In genomic region chr7:101245147-101245668, GRCh38 we compare ENCODE assay signal across 8 cellular contexts. TPM values are rescaled to one million over a fixed set of nuclear protein-coding genes. Genes with fewer than 3 reads are reported as not detected.
DNase-seq lines count a peak whose midpoint lies in the region; ATAC-seq and TF ChIP-seq lines count a peak whose summit lies in the region.

No MANE protein-coding gene starts in this region.

- H3K9me3 ChIP-seq in cardiac muscle cell (ENCODE audit: low read depth): no peaks in the 10 kb centered on the region
- H3K9me3 ChIP-seq in adipocyte (ENCODE audit: control insufficient read depth, low read length): no peaks in the 10 kb centered on the region
- no peaks in the 10 kb centered on the region for H3K9me3 ChIP-seq in liver (ENCODE audit: control insufficient read depth in 4 of 4, low read length in 3 of 4)

- no peak for TF ChIP-seq RAD21 in liver (IDR thresholded peaks at IDR 0.05)

- H3K36me3 ChIP-seq in cardiac muscle cell (peaks cover 3% of the 10 kb centered on the region), adipocyte (ENCODE audit: control insufficient read depth, insufficient read depth, low read length, severe bottlenecking) (peaks cover 8% of the 10 kb centered on the region), liver (ENCODE audit: control insufficient read depth in 4 of 4, insufficient read depth in 3 of 4, low read depth in 1 of 4, low read length in 3 of 4) (peaks cover 0 to 8% (median 5%) of the 10 kb centered on the region in 4 donors), urinary bladder (ENCODE audit: insufficient read depth) (no peaks in the 10 kb centered on the region)

- TF ChIP-seq CTCF in cardiac muscle cell (IDR thresholded peaks at IDR 0.05; ENCODE audit: low read depth, low read length) (no peak), liver (IDR thresholded peaks at IDR 0.05; ENCODE audit: low read depth, low read length, missing input control) (no peak)

- H3K27me3 ChIP-seq in cardiac muscle cell: no peaks in the 10 kb centered on the region
- no peaks in the 10 kb centered on the region for H3K27me3 ChIP-seq in adipocyte (replicated peaks; ENCODE audit: control insufficient read depth, insufficient read depth, low read length)
- no peaks in the 10 kb centered on the region for H3K27me3 ChIP-seq in liver (ENCODE audit: control insufficient read depth in 4 of 4, insufficient read depth in 4 of 4, low read length in 3 of 4)

- H3K27ac ChIP-seq in cardiac muscle cell (peak overlapping the region; percentile 92), liver (ENCODE audit: low read depth in 1 of 2, low read length in 2 of 2) (peak overlapping the region; percentile 98 to 99), urinary bladder (ENCODE audit: low read depth) (peak overlapping the region; percentile 35)

- intact Hi-C loops in Right ventricle myocardium inferior (cut with DNase I): no loop called here

- H3K4me3 ChIP-seq in cardiac muscle cell: peak overlapping the region; percentile 81
- peak overlapping the region; percentile 85 for H3K4me3 ChIP-seq in adipocyte (ENCODE audit: low read length)
- H3K4me3 ChIP-seq in liver (ENCODE audit: low read depth in 1 of 3, low read length in 3 of 3): peak overlapping the region; percentile 76 to 95 (median 82)
- H3K4me3 ChIP-seq in urinary bladder (ENCODE audit: low read depth, low read length): peak overlapping the region; percentile 72

- ATAC-seq in Right ventricle myocardium inferior (no peak), GM19395 (IDR thresholded peaks at IDR 0.05; ENCODE audit: unreplicated experiment) (no peak)

- DNase-seq in cardiac muscle cell (ENCODE audit: low read depth in 1 of 2, low spot score in 1 of 2) (no peak), Right ventricle myocardium inferior (ENCODE audit: missing footprints) (no peak), adipocyte (ENCODE audit: low read depth) (no peak), AG20443 (ENCODE audit: low spot score) (no peak), NCI-H748 treated with DMSO at 0.1 percent for 48 hours (lab: John Stamatoyannopoulos, UW) (no peak)

- H3K9ac ChIP-seq in adipocyte (ENCODE audit: low read length) (peak overlapping the region; percentile 89), liver (ENCODE audit: low read depth in 1 of 2, low read length in 2 of 2) (peak overlapping the region in 1 of 2 donors; percentile 96)

- WGBS in liver: 33% methylated on average over 32 of the region's 32 CpGs
- 23% methylated on average over 32 of the region's 32 CpGs for WGBS in urinary bladder

- H3K4me1 ChIP-seq in cardiac muscle cell (ENCODE audit: low read depth) (peaks cover 10% of the 10 kb centered on the region), adipocyte (ENCODE audit: control insufficient read depth, insufficient read depth, low read length) (peaks cover 43% of the 10 kb centered on the region), liver (ENCODE audit: control insufficient read depth in 4 of 4, insufficient read depth in 4 of 4, low read length in 3 of 4) (peaks cover 4 to 24% (median 16%) of the 10 kb centered on the region in 4 donors), urinary bladder (ENCODE audit: insufficient read depth) (no peaks in the 10 kb centered on the region)

TF ChIP-seq in liver, 16 proteins besides CTCF, POLR2A, EP300 and RAD21:
- no peak for TF ChIP-seq MAX (IDR thresholded peaks at IDR 0.05)
- TF ChIP-seq GABPA (IDR thresholded peaks at IDR 0.05 in 1 of 2, conservative IDR thresholded peaks at IDR 0.05 in 1 of 2): peak in 1 of 2 donors; percentile 10
- peak; percentile 3 for TF ChIP-seq YY1 (IDR thresholded peaks at IDR 0.05)

RNA-seq across cellular contexts. Expression of gene FIS1, which starts 0.3 kb away (rescaled TPM):
- total RNA-seq in cardiac muscle cell: 333 and 338 TPM in 2 replicates
- 266 and 283 TPM in 2 replicates for polyA plus RNA-seq in cardiac muscle cell
- 331 TPM for total RNA-seq in Right ventricle myocardium inferior
- total RNA-seq in liver: 100 to 1,000 TPM; 112 to 133 TPM
- polyA plus RNA-seq in liver: 100 to 1,000 TPM; 177 to 192 TPM
- total RNA-seq in urinary bladder: 66.7 TPM
- polyA plus RNA-seq in urinary bladder: 247 TPM

RNA-seq across cellular contexts. Expression of gene CLDN15, which starts 7.6 kb away (rescaled TPM):
- 2.7 and 4.3 TPM in 2 replicates for total RNA-seq in cardiac muscle cell
- polyA plus RNA-seq in cardiac muscle cell: 2.8 and 3.2 TPM in 2 replicates
- total RNA-seq in Right ventricle myocardium inferior: 2.5 TPM
- 10 to 100 TPM in 1 of 2 donors, 1 to 10 TPM in 1; 5.2 to 12.4 TPM for total RNA-seq in liver
- 1 to 10 TPM; 3.7 to 4.0 TPM for polyA plus RNA-seq in liver
- 5.3 TPM for total RNA-seq in urinary bladder
- 15.2 TPM for polyA plus RNA-seq in urinary bladder

RNA-seq across cellular contexts. Expression of gene ZNHIT1, which starts 27.2 kb away (rescaled TPM):
- 86.7 and 138 TPM in 2 replicates for total RNA-seq in cardiac muscle cell
- 93.4 and 109 TPM in 2 replicates for polyA plus RNA-seq in cardiac muscle cell
- total RNA-seq in Right ventricle myocardium inferior: 57.5 TPM
- total RNA-seq in liver: 10 to 100 TPM; 52.7 to 74.9 TPM
- polyA plus RNA-seq in liver: 100 to 1,000 TPM; 110 to 149 TPM
- 59.5 TPM for total RNA-seq in urinary bladder
- polyA plus RNA-seq in urinary bladder: 77.5 TPM

RNA-seq across cellular contexts. Expression of gene PLOD3, which starts 27.8 kb away (rescaled TPM):
- 45.1 and 52.7 TPM in 2 replicates for total RNA-seq in cardiac muscle cell
- 67.9 and 73.1 TPM in 2 replicates for polyA plus RNA-seq in cardiac muscle cell
- total RNA-seq in Right ventricle myocardium inferior: 41.7 TPM
- 10 to 100 TPM; 19.4 to 32.1 TPM for total RNA-seq in liver
- polyA plus RNA-seq in liver: 10 to 100 TPM; 23.2 to 42.9 TPM
- 24.8 TPM for total RNA-seq in urinary bladder
- polyA plus RNA-seq in urinary bladder: 57.6 TPM

RNA-seq across cellular contexts. Expression of gene MOGAT3, which starts 44.4 kb away (rescaled TPM):
- total RNA-seq in cardiac muscle cell (not detected in 2 replicates), Right ventricle myocardium inferior (not detected), liver (1 to 10 TPM; 1.8 to 4.2 TPM), urinary bladder (not detected)
- polyA plus RNA-seq in cardiac muscle cell (not detected in 2 replicates), liver (1 to 10 TPM; 3.3 to 7.9 TPM), urinary bladder (not detected)

Comparison
In these comparisons a context has a peak if more than half of its experiments do, and no peak if none do; other contexts are left out.
1. H3K27ac ChIP-seq: peak in every context shown above with its lines; median percentile 98 in liver; 92 in cardiac muscle cell; 35 in urinary bladder.